1 cellular context compared by ENCODE assay signal in the genomic region with DNA sequence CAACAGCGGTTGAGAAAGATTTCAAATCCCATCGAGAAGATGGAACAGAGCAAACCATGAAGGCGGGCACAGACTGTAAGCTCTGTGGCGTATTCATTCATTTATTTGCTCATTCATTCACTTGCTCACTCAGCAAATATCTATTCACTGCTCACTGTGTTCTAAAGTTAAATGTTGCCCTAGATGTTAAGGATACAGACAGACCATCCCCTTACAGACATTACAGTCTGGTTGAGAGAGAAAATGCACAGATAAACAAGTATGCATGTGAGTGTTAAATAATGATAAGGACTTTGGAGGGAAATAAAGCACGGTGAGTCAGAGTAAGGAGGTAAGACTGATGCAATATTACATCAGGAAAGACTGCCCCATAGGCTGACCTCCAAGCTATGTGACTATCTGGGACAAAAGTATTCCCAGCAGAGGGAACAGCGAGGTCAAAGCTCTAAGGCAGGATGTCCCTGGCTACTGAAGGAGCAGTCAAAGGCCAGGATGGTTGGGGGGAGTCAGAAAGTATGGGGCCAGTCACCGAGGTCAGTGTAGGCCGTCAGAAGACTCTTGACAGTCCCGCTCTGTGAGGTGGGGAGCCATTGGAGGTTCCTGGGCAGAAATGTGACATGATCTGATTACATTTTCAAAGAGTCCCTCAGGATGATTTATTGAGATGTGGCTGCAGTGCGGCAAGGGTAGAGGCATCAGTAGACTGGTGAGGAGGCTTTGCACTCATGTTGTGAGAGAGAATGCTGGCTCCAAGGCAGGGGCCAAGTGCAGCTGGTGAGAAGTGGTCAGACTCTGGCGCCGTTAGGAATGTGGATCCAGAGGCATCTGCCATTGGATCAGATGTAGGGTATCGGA.
A peak's percentile ranks its signal among the peaks of the same experiment; 100 is the strongest.
TF ChIP-seq lines count a peak whose summit lies in the region.

No MANE protein-coding gene starts in this region.

TF ChIP-seq in K562, 482 proteins besides CTCF, POLR2A, EP300 and RAD21 (continued from another document and continues in another):
- TF ChIP-seq, protein P1, sequence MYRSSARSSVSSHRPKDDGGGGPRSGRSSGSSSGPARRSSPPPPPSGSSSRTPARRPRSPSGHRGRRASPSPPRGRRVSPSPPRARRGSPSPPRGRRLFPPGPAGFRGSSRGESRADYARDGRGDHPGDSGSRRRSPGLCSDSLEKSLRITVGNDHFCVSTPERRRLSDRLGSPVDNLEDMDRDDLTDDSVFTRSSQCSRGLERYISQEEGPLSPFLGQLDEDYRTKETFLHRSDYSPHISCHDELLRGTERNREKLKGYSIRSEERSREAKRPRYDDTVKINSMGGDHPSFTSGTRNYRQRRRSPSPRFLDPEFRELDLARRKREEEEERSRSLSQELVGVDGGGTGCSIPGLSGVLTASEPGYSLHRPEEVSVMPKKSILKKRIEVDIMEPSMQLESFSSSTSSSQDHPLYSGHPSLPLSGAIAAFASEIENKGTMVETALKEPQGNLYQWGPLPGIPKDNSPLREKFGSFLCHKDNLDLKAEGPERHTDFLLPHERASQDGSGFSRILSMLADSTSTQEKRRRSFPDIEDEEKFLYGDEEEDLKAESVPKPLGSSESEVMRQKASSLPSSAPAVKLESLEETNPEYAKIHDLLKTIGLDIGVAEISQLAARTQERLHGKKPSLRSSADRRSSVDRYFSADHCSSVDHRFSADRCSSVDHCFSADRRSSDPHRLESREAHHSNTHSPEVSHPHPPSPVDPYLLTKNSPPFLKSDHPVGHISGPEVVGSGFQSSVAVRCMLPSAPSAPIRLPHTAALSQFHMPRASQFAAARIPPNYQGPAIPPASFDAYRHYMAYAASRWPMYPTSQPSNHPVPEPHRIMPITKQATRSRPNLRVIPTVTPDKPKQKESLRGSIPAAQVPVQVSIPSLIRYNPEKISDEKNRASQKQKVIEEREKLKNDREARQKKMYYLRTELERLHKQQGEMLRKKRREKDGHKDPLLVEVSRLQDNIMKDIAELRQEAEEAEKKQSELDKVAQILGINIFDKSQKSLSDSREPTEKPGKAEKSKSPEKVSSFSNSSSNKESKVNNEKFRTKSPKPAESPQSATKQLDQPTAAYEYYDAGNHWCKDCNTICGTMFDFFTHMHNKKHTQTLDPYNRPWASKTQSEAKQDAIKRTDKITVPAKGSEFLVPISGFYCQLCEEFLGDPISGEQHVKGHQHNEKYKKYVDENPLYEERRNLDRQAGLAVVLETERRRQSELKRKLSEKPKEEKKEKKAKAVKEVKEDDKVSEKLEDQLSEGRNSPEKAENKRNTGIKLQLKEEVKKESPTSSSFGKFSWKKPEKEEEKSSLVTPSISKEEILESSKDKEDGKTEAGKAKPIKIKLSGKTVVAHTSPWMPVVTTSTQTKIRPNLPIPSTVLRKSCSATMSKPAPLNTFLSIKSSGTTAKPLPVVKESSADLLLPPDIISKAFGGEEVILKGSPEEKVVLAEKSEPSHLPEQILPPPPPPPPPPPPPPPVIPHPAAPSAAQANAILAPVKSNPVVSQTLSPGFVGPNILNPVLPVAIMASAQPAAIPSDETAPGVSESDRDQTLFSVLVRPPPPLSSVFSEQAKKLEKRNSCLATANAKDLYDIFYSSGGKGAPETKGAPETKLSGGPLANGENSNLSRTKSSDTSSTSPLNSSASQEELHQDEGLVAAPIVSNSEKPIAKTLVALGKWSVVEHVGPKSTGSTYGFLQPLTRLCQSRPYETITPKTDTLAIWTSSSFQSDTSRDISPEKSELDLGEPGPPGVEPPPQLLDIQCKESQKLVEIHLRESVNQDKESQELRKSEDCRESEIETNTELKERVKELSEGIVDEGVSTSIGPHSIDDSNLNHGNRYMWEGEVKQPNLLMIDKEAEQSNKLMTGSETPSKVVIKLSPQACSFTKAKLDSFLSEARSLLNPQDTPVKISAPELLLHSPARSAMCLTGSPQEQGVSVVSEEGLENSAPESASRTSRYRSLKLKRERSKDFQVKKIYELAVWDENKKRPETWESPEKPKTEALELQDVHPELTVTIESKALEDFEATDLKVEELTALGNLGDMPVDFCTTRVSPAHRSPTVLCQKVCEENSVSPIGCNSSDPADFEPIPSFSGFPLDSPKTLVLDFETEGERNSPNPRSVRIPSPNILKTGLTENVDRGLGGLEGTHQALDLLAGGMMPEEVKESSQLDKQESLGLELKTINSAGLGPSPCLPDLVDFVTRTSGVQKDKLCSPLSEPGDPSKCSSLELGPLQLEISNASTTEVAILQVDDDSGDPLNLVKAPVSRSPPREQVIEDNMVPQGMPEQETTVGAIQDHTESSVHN (IDR thresholded peaks at IDR 0.05; ENCODE audit: borderline replicate concordance in 1 of 2, low read depth in 1 of 2): peak in 1 of 2 experiments; percentile 97; a peak in 2 of 4 replicates
- TF ChIP-seq ATF1 (CRISPR knock-in tag; IDR thresholded peaks at IDR 0.05): no peak
- peak; percentile 70 for TF ChIP-seq ATF1 (tag; IDR thresholded peaks at IDR 0.05)
- TF ChIP-seq BCL6 (CRISPR knock-in tag; IDR thresholded peaks at IDR 0.05): no peak
- 0 out of 2 replicates have a peak, but pooled peaks have one; percentile 35 for TF ChIP-seq GABPA (tag; conservative IDR thresholded peaks at IDR 0.05; ENCODE audit: low read depth)
- TF ChIP-seq TRIM24 (IDR thresholded peaks at IDR 0.05): peak; percentile 96 to 97
- TF ChIP-seq, protein P2, sequence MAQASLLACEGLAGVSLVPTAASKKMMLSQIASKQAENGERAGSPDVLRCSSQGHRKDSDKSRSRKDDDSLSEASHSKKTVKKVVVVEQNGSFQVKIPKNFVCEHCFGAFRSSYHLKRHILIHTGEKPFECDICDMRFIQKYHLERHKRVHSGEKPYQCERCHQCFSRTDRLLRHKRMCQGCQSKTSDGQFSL (CRISPR knock-in tag; IDR thresholded peaks at IDR 0.05): no peak
- TF ChIP-seq, protein P2 (tag; IDR thresholded peaks at IDR 0.05): 0 out of 4 replicates have a peak, but pooled peaks of 1 of the 2 experiments have one; percentile 0
- TF ChIP-seq HMG20B (CRISPR knock-in tag; IDR thresholded peaks at IDR 0.05): no peak
- TF ChIP-seq POLR2H (tag; IDR thresholded peaks at IDR 0.05; ENCODE audit: low read depth): peak; percentile 49; the same call in 1 of the 2 replicates
- peak; percentile 98 for TF ChIP-seq NCOR1 (IDR thresholded peaks at IDR 0.05)
- TF ChIP-seq ZNF134 (CRISPR knock-in tag; conservative IDR thresholded peaks at IDR 0.05): no peak
- TF ChIP-seq ZFX (CRISPR knock-in tag; IDR thresholded peaks at IDR 0.05): 0 out of 2 replicates have a peak, but pooled peaks have one; percentile 20
- TF ChIP-seq, protein P3, sequence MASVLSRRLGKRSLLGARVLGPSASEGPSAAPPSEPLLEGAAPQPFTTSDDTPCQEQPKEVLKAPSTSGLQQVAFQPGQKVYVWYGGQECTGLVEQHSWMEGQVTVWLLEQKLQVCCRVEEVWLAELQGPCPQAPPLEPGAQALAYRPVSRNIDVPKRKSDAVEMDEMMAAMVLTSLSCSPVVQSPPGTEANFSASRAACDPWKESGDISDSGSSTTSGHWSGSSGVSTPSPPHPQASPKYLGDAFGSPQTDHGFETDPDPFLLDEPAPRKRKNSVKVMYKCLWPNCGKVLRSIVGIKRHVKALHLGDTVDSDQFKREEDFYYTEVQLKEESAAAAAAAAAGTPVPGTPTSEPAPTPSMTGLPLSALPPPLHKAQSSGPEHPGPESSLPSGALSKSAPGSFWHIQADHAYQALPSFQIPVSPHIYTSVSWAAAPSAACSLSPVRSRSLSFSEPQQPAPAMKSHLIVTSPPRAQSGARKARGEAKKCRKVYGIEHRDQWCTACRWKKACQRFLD (CRISPR knock-in tag; IDR thresholded peaks at IDR 0.05): peak; percentile 92
- peak; percentile 44; the same call in 1 of the 2 replicates for TF ChIP-seq ELF1 (tag; IDR thresholded peaks at IDR 0.05)
- TF ChIP-seq, protein P4, sequence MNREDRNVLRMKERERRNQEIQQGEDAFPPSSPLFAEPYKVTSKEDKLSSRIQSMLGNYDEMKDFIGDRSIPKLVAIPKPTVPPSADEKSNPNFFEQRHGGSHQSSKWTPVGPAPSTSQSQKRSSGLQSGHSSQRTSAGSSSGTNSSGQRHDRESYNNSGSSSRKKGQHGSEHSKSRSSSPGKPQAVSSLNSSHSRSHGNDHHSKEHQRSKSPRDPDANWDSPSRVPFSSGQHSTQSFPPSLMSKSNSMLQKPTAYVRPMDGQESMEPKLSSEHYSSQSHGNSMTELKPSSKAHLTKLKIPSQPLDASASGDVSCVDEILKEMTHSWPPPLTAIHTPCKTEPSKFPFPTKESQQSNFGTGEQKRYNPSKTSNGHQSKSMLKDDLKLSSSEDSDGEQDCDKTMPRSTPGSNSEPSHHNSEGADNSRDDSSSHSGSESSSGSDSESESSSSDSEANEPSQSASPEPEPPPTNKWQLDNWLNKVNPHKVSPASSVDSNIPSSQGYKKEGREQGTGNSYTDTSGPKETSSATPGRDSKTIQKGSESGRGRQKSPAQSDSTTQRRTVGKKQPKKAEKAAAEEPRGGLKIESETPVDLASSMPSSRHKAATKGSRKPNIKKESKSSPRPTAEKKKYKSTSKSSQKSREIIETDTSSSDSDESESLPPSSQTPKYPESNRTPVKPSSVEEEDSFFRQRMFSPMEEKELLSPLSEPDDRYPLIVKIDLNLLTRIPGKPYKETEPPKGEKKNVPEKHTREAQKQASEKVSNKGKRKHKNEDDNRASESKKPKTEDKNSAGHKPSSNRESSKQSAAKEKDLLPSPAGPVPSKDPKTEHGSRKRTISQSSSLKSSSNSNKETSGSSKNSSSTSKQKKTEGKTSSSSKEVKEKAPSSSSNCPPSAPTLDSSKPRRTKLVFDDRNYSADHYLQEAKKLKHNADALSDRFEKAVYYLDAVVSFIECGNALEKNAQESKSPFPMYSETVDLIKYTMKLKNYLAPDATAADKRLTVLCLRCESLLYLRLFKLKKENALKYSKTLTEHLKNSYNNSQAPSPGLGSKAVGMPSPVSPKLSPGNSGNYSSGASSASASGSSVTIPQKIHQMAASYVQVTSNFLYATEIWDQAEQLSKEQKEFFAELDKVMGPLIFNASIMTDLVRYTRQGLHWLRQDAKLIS (CRISPR knock-in tag; IDR thresholded peaks at IDR 0.05): peak; percentile 75
- TF ChIP-seq DIDO1 (tag; IDR thresholded peaks at IDR 0.05; ENCODE audit: low read depth): peak; percentile 45; the same call in 1 of the 2 replicates
- TF ChIP-seq MBD2 (IDR thresholded peaks at IDR 0.05; ENCODE audit: borderline replicate concordance, low read depth): peak; percentile 65
- TF ChIP-seq NFATC3 (IDR thresholded peaks at IDR 0.05): peak; percentile 91
- TF ChIP-seq, protein P5, sequence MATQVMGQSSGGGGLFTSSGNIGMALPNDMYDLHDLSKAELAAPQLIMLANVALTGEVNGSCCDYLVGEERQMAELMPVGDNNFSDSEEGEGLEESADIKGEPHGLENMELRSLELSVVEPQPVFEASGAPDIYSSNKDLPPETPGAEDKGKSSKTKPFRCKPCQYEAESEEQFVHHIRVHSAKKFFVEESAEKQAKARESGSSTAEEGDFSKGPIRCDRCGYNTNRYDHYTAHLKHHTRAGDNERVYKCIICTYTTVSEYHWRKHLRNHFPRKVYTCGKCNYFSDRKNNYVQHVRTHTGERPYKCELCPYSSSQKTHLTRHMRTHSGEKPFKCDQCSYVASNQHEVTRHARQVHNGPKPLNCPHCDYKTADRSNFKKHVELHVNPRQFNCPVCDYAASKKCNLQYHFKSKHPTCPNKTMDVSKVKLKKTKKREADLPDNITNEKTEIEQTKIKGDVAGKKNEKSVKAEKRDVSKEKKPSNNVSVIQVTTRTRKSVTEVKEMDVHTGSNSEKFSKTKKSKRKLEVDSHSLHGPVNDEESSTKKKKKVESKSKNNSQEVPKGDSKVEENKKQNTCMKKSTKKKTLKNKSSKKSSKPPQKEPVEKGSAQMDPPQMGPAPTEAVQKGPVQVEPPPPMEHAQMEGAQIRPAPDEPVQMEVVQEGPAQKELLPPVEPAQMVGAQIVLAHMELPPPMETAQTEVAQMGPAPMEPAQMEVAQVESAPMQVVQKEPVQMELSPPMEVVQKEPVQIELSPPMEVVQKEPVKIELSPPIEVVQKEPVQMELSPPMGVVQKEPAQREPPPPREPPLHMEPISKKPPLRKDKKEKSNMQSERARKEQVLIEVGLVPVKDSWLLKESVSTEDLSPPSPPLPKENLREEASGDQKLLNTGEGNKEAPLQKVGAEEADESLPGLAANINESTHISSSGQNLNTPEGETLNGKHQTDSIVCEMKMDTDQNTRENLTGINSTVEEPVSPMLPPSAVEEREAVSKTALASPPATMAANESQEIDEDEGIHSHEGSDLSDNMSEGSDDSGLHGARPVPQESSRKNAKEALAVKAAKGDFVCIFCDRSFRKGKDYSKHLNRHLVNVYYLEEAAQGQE (CRISPR knock-in tag; IDR thresholded peaks at IDR 0.05; ENCODE audit: low read depth): no peak
- peak in 1 of 2 experiments; percentile 97; a peak in 2 of 4 replicates for TF ChIP-seq TBL1XR1 (IDR thresholded peaks at IDR 0.05; ENCODE audit: low read length in 2 of 2)
- peak in 1 of 2 experiments; percentile 31; a peak in 2 of 4 replicates for TF ChIP-seq TEAD1 (CRISPR knock-in tag; IDR thresholded peaks at IDR 0.05)
- peak; percentile 99 for TF ChIP-seq SMARCA4 (IDR thresholded peaks at IDR 0.05)
- TF ChIP-seq BRF1 (IDR thresholded peaks at IDR 0.05; ENCODE audit: borderline replicate concordance, extremely low read depth, insufficient read length): no peak
- no peak for TF ChIP-seq RFX5 (IDR thresholded peaks at IDR 0.05; ENCODE audit: low read depth, low read length)
- TF ChIP-seq, protein P6, sequence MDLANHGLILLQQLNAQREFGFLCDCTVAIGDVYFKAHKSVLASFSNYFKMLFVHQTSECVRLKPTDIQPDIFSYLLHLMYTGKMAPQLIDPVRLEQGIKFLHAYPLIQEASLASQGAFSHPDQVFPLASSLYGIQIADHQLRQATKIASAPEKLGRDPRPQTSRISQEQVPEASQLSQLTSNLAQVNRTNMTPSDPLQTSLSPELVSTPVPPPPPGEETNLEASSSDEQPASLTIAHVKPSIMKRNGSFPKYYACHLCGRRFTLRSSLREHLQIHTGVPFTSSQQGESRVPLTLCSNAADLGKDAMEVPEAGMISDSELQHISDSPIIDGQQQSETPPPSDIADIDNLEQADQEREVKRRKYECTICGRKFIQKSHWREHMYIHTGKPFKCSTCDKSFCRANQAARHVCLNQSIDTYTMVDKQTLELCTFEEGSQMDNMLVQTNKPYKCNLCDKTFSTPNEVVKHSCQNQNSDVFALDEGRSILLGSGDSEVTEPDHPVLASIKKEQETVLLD (IDR thresholded peaks at IDR 0.05): peak; percentile 74; the same call in 1 of the 2 replicates
- TF ChIP-seq BCOR (IDR thresholded peaks at IDR 0.05): peak; percentile 66; the same call in 1 of the 2 replicates
- peak; percentile 98 for TF ChIP-seq MEIS2 (IDR thresholded peaks at IDR 0.05; ENCODE audit: partially characterized antibody)
- no peak for TF ChIP-seq KDM4B (IDR thresholded peaks at IDR 0.05; ENCODE audit: borderline replicate concordance in 2 of 2, low read depth in 1 of 2)
- TF ChIP-seq GATAD2B (IDR thresholded peaks at IDR 0.05; ENCODE audit: borderline replicate concordance): 0 out of 2 replicates have a peak, but pooled peaks have one; percentile 24
- no peak for TF ChIP-seq ZNF41 (CRISPR knock-in tag; conservative IDR thresholded peaks at IDR 0.05)
- TF ChIP-seq ETV1 (tag; conservative IDR thresholded peaks at IDR 0.05; ENCODE audit: low read depth): peak; percentile 43
- peak; percentile 90 to 91 for TF ChIP-seq KDM1A (IDR thresholded peaks at IDR 0.05)
- peak; percentile 81 for TF ChIP-seq KLF16 (IDR thresholded peaks at IDR 0.05)
- TF ChIP-seq ZNF780A (CRISPR knock-in tag; IDR thresholded peaks at IDR 0.05): no peak
- peak; percentile 80 for TF ChIP-seq TOE1 (IDR thresholded peaks at IDR 0.05; ENCODE audit: borderline replicate concordance)
- no peak for TF ChIP-seq TOE1 (CRISPR knock-in tag; IDR thresholded peaks at IDR 0.05; ENCODE audit: borderline replicate concordance, low read depth)
- no peak for TF ChIP-seq FOXJ3 (CRISPR knock-in tag; IDR thresholded peaks at IDR 0.05)
- TF ChIP-seq BRD4 (IDR thresholded peaks at IDR 0.05): peak; percentile 62
- no peak for TF ChIP-seq TBP (optimal IDR thresholded peaks at IDR 0.05; ENCODE audit: low read depth, low read length)
- no peak for TF ChIP-seq ILK (tag; IDR thresholded peaks at IDR 0.05; ENCODE audit: borderline replicate concordance, low read depth)
